9 cellular contexts compared by ENCODE assay signal in genomic region chr12:54277823-54278276, GRCh38. TPM values are rescaled to one million over a fixed set of nuclear protein-coding genes. Genes with fewer than 3 reads are reported as not detected.
DNase-seq lines count a peak whose midpoint lies in the region; ATAC-seq and TF ChIP-seq lines count a peak whose summit lies in the region.
"Had no signal": no experiment of that assay in that cellular context is flagged by ENCODE, and none has a peak within 500 bp of the region (broad histone marks: within the 10 kb centered on the region; RNA-seq: fewer than 3 reads in every experiment).

No MANE protein-coding gene starts in this region.

- H3K36me3 ChIP-seq in HAP-1 (replicated peaks) (peaks cover 51% of the 10 kb centered on the region), mesodermal cell (ENCODE audit: control insufficient read depth, insufficient read depth, low read length) (peaks cover 50% of the 10 kb centered on the region)

- no peak for ATAC-seq in GM19328 (IDR thresholded peaks at IDR 0.05; ENCODE audit: unreplicated experiment)

- TF ChIP-seq CTCF in AG10803 (conservative IDR thresholded peaks at IDR 0.05; ENCODE audit: low read length): no peak

- H3K4me1 ChIP-seq in HAP-1 (peaks cover 11% of the 10 kb centered on the region), mesodermal cell (ENCODE audit: control insufficient read depth, insufficient read depth, low read length, poor library complexity, severe bottlenecking) (peaks cover 13% of the 10 kb centered on the region)

- H3K9me3 ChIP-seq in HAP-1 (no peaks in the 10 kb centered on the region), mesodermal cell (ENCODE audit: control insufficient read depth, low read length) (no peaks in the 10 kb centered on the region)

- 80 to 100% methylated on average over 1 to 3 of the region's 5 CpGs for WGBS in mesodermal cell (ENCODE audit: insufficient coverage in 2 of 2), 2 experiments

- in situ Hi-C loops in HAP-1 (cut with MboI; ENCODE audit: low sequenced_read_pairs) (loop anchor here (25.0 kb wide), 1 partner anchor 1834 kb away; the partner anchor contains the start of genes PA2G4, RPL41 and ZC3H10), KBM-7 (cut with MboI; ENCODE audit: low pct_unique_long_range_greater_than_20kb, low sequenced_read_pairs) (no loop called here)

- H3K27me3 ChIP-seq in HAP-1 (ENCODE audit: low read depth): no peaks in the 10 kb centered on the region

- H3K4me3 ChIP-seq in AG10803 (ENCODE audit: low read length) (peak overlapping the region; percentile 94), HAP-1 (peak overlapping the region; percentile 82), mesodermal cell (ENCODE audit: extremely low read depth, insufficient read depth, low read length, poor library complexity, severe bottlenecking) (peak overlapping the region; percentile 74)

- peak overlapping the region; percentile 96 for H3K27ac ChIP-seq in mesodermal cell (ENCODE audit: low read depth, low read length, severe bottlenecking)

- intact Hi-C loops in posterior cingulate gyrus (cut with DNase I): no loop called here

- peak; percentile 87 for DNase-seq in AG10803 (ENCODE audit: low read depth)
- no peak for DNase-seq in HAP-1 (ENCODE audit: low spot score in 2 of 2)
- peak; percentile 54 for DNase-seq in astrocyte of the hippocampus (ENCODE audit: low read depth, low spot score)
- DNase-seq in NCI-H345 treated with DMSO at 0.1 percent for 48 hours (lab: John Stamatoyannopoulos, UW; ENCODE audit: unreplicated experiment): no peak
- no peak for DNase-seq in KBM-7
- no peak for DNase-seq in posterior cingulate gyrus
- DNase-seq: NCI-H187 treated with DMSO at 0.1 percent for 48 hours had no signal

RNA-seq across cellular contexts. Expression of gene CBX5, which starts 2.1 kb away (rescaled TPM):
- 70.9 TPM for polyA plus RNA-seq in mesodermal cell (2013, experiment 1 of 2)
- 64.6 TPM for polyA plus RNA-seq in mesodermal cell (2013, experiment 2 of 2)

RNA-seq across cellular contexts. Expression of gene HNRNPA1, which starts 2.7 kb away (rescaled TPM):
- polyA plus RNA-seq in mesodermal cell (2013, experiment 1 of 2): 1,805 TPM
- polyA plus RNA-seq in mesodermal cell (2013, experiment 2 of 2): 1,831 TPM

RNA-seq across cellular contexts. Expression of gene NFE2, which starts 23.0 kb away (rescaled TPM):
- polyA plus RNA-seq in mesodermal cell (2013, experiment 1 of 2): 1.5 TPM
- polyA plus RNA-seq in mesodermal cell (2013, experiment 2 of 2): 1.7 TPM

RNA-seq across cellular contexts. Expression of gene COPZ1, which starts 47.1 kb away (rescaled TPM):
- 140 TPM for polyA plus RNA-seq in mesodermal cell (2013, experiment 1 of 2)
- polyA plus RNA-seq in mesodermal cell (2013, experiment 2 of 2): 140 TPM

Comparison
In these comparisons a context has a peak if more than half of its experiments do, and no peak if none do; other contexts are left out.
1. DNase-seq: peak in AG10803 (single experiment) and astrocyte of the hippocampus (single experiment); none in HAP-1 (0 of 2), NCI-H345 treated with DMSO at 0.1 percent for 48 hours (single experiment), KBM-7 (single experiment) and posterior cingulate gyrus (0 of 10).
2. Peak in every context shown above with its lines, with median percentiles within 50 percentile points of each other: H3K4me3 ChIP-seq.